ENCODE assay signal across 9 cellular contexts in the genomic region with DNA sequence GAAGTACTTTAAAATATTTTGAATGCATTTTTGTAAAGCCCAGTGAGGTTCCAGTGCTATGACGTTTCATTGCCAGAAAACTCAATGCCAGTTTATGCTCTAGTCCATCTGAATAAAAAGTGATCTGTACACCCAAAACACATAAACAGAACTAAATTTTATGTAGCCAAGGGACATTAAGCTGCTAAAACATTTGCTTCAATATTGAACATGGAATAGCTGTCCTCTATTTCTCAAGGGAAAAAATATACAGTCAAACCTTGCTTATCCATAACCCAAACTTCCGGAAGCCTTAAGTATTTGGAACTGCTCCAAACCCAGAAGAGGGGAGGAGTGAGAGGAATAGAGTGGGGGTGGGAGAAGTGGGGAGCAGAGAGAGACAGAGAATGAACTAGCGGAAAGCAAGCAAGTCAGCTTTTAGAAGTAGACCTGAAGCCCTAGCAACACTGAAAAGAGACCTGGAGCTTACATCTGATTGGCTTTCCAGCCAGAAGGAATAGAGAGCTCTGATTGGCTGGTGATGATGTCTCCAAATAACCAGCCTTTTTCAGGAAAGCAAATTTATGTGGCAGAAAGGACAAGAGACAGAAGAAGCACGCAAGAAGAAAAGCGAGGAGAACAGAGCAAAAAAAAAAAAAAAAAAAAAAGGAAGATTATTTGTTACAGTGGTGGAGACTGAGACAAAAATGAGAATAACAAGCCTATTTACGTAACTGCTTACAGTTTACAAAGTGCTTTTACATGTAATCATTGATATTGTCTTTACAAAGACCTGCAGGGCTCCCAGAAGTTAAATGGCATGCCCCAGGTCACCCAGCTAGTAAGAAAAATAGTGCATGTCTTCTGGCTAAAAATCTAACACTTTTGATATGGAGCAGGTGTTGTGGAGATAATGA.
DNase-seq lines count a peak whose midpoint lies in the region; ATAC-seq and TF ChIP-seq lines count a peak whose summit lies in the region.
"Had no signal": no experiment of that assay in that cellular context is flagged by ENCODE, and none has a peak within 500 bp of the region (broad histone marks: within the 10 kb centered on the region; RNA-seq: fewer than 3 reads in every experiment).

No MANE protein-coding gene starts in this region.

- ATAC-seq in HG02973 (IDR thresholded peaks at IDR 0.05; ENCODE audit: unreplicated experiment) (peak; percentile 38), RWPE2 (ENCODE audit: low read depth) (no peak), HG03175 (IDR thresholded peaks at IDR 0.05; ENCODE audit: unreplicated experiment) (no peak)

- no peaks in the 10 kb centered on the region for H3K9me3 ChIP-seq in RWPE2 (ENCODE audit: severe bottlenecking)

- peak; percentile 17 for DNase-seq in NCI-H82 (lab: John Stamatoyannopoulos, UW)
- DNase-seq in NCI-H82 treated with DMSO at 0.1 percent for 48 hours (lab: John Stamatoyannopoulos, UW; ENCODE audit: unreplicated experiment): no peak
- DNase-seq in RWPE2 (ENCODE audit: low spot score): no peak
- DNase-seq in epidermal melanocyte (ENCODE audit: insufficient read length, low spot score): peak; percentile 67
- DNase-seq in middle frontal gyrus (ENCODE audit: extremely low spot score, low spot score): peak; percentile 67
- no peak for DNase-seq in NCI-H128 (lab: John Stamatoyannopoulos, UW; ENCODE audit: unreplicated experiment)

- H3K27ac ChIP-seq in RWPE2 (ENCODE audit: poor library complexity, severe bottlenecking): peak overlapping the region; percentile 58
- H3K27ac ChIP-seq: C4-2B had no signal

- H3K27me3 ChIP-seq in RWPE2 (ENCODE audit: insufficient read depth, poor library complexity, severe bottlenecking): no peaks in the 10 kb centered on the region

- H3K4me3 ChIP-seq in RWPE2 (ENCODE audit: severe bottlenecking): no peak overlapping the region

- H3K4me1 ChIP-seq in RWPE2 (ENCODE audit: insufficient read depth, poor library complexity, severe bottlenecking): peaks cover 24% of the 10 kb centered on the region

- no peaks in the 10 kb centered on the region for H3K36me3 ChIP-seq in RWPE2 (ENCODE audit: low read depth)

- TF ChIP-seq CTCF in RWPE2 (IDR thresholded peaks at IDR 0.05; ENCODE audit: poor library complexity, severe bottlenecking): no peak

Comparison
In these comparisons a context has a peak if more than half of its experiments do, and no peak if none do; other contexts are left out.
1. DNase-seq: peak in NCI-H82 (single experiment), epidermal melanocyte (single experiment) and middle frontal gyrus (single experiment); none in NCI-H82 treated with DMSO at 0.1 percent for 48 hours (single experiment), RWPE2 (single experiment) and NCI-H128 (single experiment).